ENCODE assay signal across 22 cellular contexts in genomic region chr12:89988156-89988555, GRCh38.
"Had no signal": no experiment of that assay in that cellular context is flagged by ENCODE, and none has a peak within 500 bp of the region (broad histone marks: within the 10 kb centered on the region; RNA-seq: fewer than 3 reads in every experiment).

No MANE protein-coding gene starts in this region.

- H3K9me3 Mint-ChIP-seq: activated CD4-positive, alpha-beta T cell treated with anti-CD3 and anti-CD28 coated beads, Interleukin-2, amount 10 ng/mL, durations not matched to agents 7 days and 5 days; activated CD8-positive, alpha-beta T cell treated with anti-CD3 and anti-CD28 coated beads for 36 hours; brain; nephron progenitor cell had no signal

- H3K27me3 Mint-ChIP-seq: activated CD4-positive, alpha-beta T cell treated with anti-CD3 and anti-CD28 coated beads, Interleukin-2, amount 10 ng/mL, durations not matched to agents 7 days and 5 days; activated CD8-positive, alpha-beta memory T cell treated with anti-CD3 and anti-CD28 coated beads, Interleukin-2, amount 10 ng/mL, durations not matched to agents 7 days and 5 days; activated CD8-positive, alpha-beta T cell treated with anti-CD3 and anti-CD28 coated beads for 36 hours had no signal

- H3K36me3 ChIP-seq: gastroesophageal sphincter, prostate gland, upper lobe of left lung, WERI-Rb-1 had no signal

- H3K9me3 ChIP-seq: gastroesophageal sphincter, prostate gland, upper lobe of left lung had no signal

- H3K27ac Mint-ChIP-seq: activated CD4-positive, alpha-beta T cell treated with anti-CD3 and anti-CD28 coated beads, Interleukin-2, amount 10 ng/mL, durations not matched to agents 7 days and 5 days; activated CD8-positive, alpha-beta memory T cell treated with anti-CD3 and anti-CD28 coated beads, Interleukin-2, amount 10 ng/mL, durations not matched to agents 7 days and 5 days; activated CD8-positive, alpha-beta T cell treated with anti-CD3 and anti-CD28 coated beads for 36 hours; activated naive CD4-positive, alpha-beta T cell treated with anti-CD3 and anti-CD28 coated beads, Interleukin-2, amount 50 U/mL, for 72 hours; nephron progenitor cell had no signal

- H3K36me3 Mint-ChIP-seq: activated CD8-positive, alpha-beta memory T cell treated with anti-CD3 and anti-CD28 coated beads, Interleukin-2, amount 10 ng/mL, durations not matched to agents 7 days and 5 days; activated naive CD4-positive, alpha-beta T cell treated with anti-CD3 and anti-CD28 coated beads, Interleukin-2, amount 50 U/mL, for 72 hours; brain had no signal

- H3K4me3 ChIP-seq: gastroesophageal sphincter, prostate gland, upper lobe of left lung had no signal

- H3K4me3 Mint-ChIP-seq: activated CD4-positive, alpha-beta T cell treated with anti-CD3 and anti-CD28 coated beads, Interleukin-2, amount 10 ng/mL, durations not matched to agents 7 days and 5 days; activated CD8-positive, alpha-beta memory T cell treated with anti-CD3 and anti-CD28 coated beads, Interleukin-2, amount 10 ng/mL, durations not matched to agents 7 days and 5 days; activated CD8-positive, alpha-beta T cell treated with anti-CD3 and anti-CD28 coated beads for 36 hours; brain; nephron progenitor cell had no signal

- H3K27ac ChIP-seq: gastroesophageal sphincter, prostate gland, upper lobe of left lung, WERI-Rb-1 had no signal

- H3K27me3 ChIP-seq: gastroesophageal sphincter, upper lobe of left lung had no signal

- DNase-seq: activated CD4-positive, alpha-beta T cell treated with anti-CD3 and anti-CD28 coated beads, Interleukin-2, amount 10 ng/mL, durations not matched to agents 7 days and 5 days; activated CD4-positive, CD25-positive, alpha-beta regulatory T cell treated with anti-CD3 and anti-CD28 coated beads, Interleukin-2, amount 50 U/mL, for 72 hours; activated CD8-positive, alpha-beta memory T cell treated with anti-CD3 and anti-CD28 coated beads, Interleukin-2, amount 10 ng/mL, durations not matched to agents 7 days and 5 days; activated CD8-positive, alpha-beta T cell treated with anti-CD3 and anti-CD28 coated beads for 36 hours; activated gamma-delta T cell treated with Interleukin-2 at 50 U/mL for 16 hours; activated T-cell treated with anti-CD3 and anti-CD28 coated beads for 4 hours; aorta; dermis blood vessel endothelial cell; effector CD8-positive, alpha-beta T cell; head of caudate nucleus; hypothalamus; left ventricle myocardium superior; nephron progenitor cell; stimulated activated CD4-positive, alpha-beta T cell treated with anti-CD3 and anti-CD28 coated beads, Interleukin-4, amount 100 ng/mL, for 4 hours; stimulated activated naive CD8-positive, alpha-beta T cell treated with anti-CD3 and anti-CD28 coated beads, Interleukin-15, Interleukin-2, amounts not matched to agents 100 U/mL and 50 U/mL, for 24 hours; T-helper 1 cell; upper lobe of left lung had no signal

- H3K4me1 ChIP-seq: gastroesophageal sphincter, prostate gland, upper lobe of left lung had no signal

- H3K4me1 Mint-ChIP-seq: activated CD4-positive, alpha-beta T cell treated with anti-CD3 and anti-CD28 coated beads, Interleukin-2, amount 10 ng/mL, durations not matched to agents 7 days and 5 days had no signal

- ATAC-seq: activated CD8-positive, alpha-beta memory T cell treated with anti-CD3 and anti-CD28 coated beads, Interleukin-2, amount 10 ng/mL, durations not matched to agents 7 days and 5 days; activated CD8-positive, alpha-beta T cell treated with anti-CD3 and anti-CD28 coated beads for 36 hours; activated naive CD4-positive, alpha-beta T cell treated with anti-CD3 and anti-CD28 coated beads, Interleukin-2, amount 50 U/mL, for 72 hours; gastroesophageal sphincter; left ventricle myocardium superior; stimulated activated naive CD8-positive, alpha-beta T cell treated with anti-CD3 and anti-CD28 coated beads, Interleukin-15, Interleukin-2, amounts not matched to agents 100 U/mL and 50 U/mL, for 24 hours had no signal
